Comparison of ENCODE assay signal across 9 cellular contexts in genomic region chr4:149234798-149235197, GRCh38.
"Had no signal": no experiment of that assay in that cellular context is flagged by ENCODE, and none has a peak within 500 bp of the region (broad histone marks: within the 10 kb centered on the region; RNA-seq: fewer than 3 reads in every experiment).

No MANE protein-coding gene starts in this region.

- H3K4me1 ChIP-seq: HAP-1 had no signal

- FAIRE-seq: HepG2 had no signal

- DNase-seq: GM23248, GOT3, H7, HFFc6, KBM-7 had no signal

- H3K27ac ChIP-seq: GM23248, HL-60 had no signal

- ATAC-seq: HCT116, HepG2 had no signal

- H3K4me3 ChIP-seq: GM23248, HAP-1 had no signal

- H3K9me3 ChIP-seq: HAP-1 had no signal

- H3K9ac ChIP-seq: GM23248 had no signal

- H2AFZ ChIP-seq: GM23248 had no signal

- H3K36me3 ChIP-seq: HAP-1 had no signal
